ENCODE assay signal across 8 cellular contexts in the genomic region with DNA sequence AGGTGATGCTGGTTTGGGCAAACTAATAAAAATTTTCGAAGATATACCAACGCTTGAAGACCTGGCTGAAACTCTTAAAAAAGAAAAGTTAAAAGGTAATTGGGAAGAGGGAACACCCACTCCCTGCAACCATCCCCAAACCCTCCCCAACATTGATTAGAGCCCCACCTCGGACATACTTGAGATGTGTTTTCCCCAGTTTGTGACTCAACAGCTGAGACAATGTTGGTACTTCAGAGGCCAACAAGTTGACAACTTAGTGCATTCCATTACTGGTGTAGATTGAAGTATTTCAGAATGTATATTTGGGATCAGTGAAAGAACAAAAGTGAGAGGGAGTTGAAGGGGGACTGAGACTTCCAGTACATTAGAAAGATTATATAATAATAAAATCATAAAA. TPM values are rescaled to one million over a fixed set of nuclear protein-coding genes. Genes with fewer than 3 reads are reported as not detected.
DNase-seq lines count a peak whose midpoint lies in the region; ATAC-seq and TF ChIP-seq lines count a peak whose summit lies in the region.

No MANE protein-coding gene starts in this region.

- no peaks in the 10 kb centered on the region for H3K27me3 ChIP-seq in subcutaneous abdominal adipose tissue (ENCODE audit: control insufficient read depth in 5 of 5, insufficient read depth in 4 of 5, low read length in 5 of 5)

- H3K9me3 ChIP-seq in T-helper 17 cell (ENCODE audit: control insufficient read depth, low read length, poor library complexity, severe bottlenecking) (no peaks in the 10 kb centered on the region), subcutaneous abdominal adipose tissue (ENCODE audit: control insufficient read depth in 5 of 5, low read length in 5 of 5) (no peaks in the 10 kb centered on the region)

- peaks cover 26% of the 10 kb centered on the region for H3K36me3 Mint-ChIP-seq in T-helper 17 cell (ENCODE audit: low read depth)

- peak overlapping the region; percentile 99 for H3K27ac Mint-ChIP-seq in T-helper 17 cell

- peak overlapping the region; percentile 97 for H3K4me3 Mint-ChIP-seq in T-helper 17 cell

- H3K4me1 ChIP-seq in subcutaneous abdominal adipose tissue (ENCODE audit: control insufficient read depth in 5 of 5, insufficient read depth in 5 of 5, low read length in 5 of 5): peaks cover 9 to 42% (median 22%) of the 10 kb centered on the region in 5 donors

- H3K36me3 ChIP-seq in subcutaneous abdominal adipose tissue (ENCODE audit: control insufficient read depth in 5 of 5, insufficient read depth in 5 of 5, low read length in 5 of 5): peaks cover 20 to 37% (median 28%) of the 10 kb centered on the region in 5 donors

- peak; percentile 18 for DNase-seq in activated naive CD4-positive, alpha-beta T cell treated with Interleukin-2 at 50 U/mL for 16 hours
- DNase-seq in activated naive CD4-positive, alpha-beta T cell treated with anti-CD3 and anti-CD28 coated beads, Interleukin-2, amount 50 U/mL, for 16 hours: no peak
- no peak for DNase-seq in T-helper 17 cell
- DNase-seq in fibroblast of mammary gland (ENCODE audit: low read depth): peak; percentile 14
- DNase-seq in mesenteric fat pad (ENCODE audit: low spot score): no peak

- H3K27ac ChIP-seq in subcutaneous abdominal adipose tissue (ENCODE audit: low read depth, low read length): peak overlapping the region; percentile 79

- ATAC-seq in T-helper 17 cell (no peak), HG03520 (IDR thresholded peaks at IDR 0.05; ENCODE audit: unreplicated experiment) (no peak), GM19023 (IDR thresholded peaks at IDR 0.05; ENCODE audit: unreplicated experiment) (no peak)

- TF ChIP-seq CTCF in fibroblast of mammary gland (conservative IDR thresholded peaks at IDR 0.05; ENCODE audit: control insufficient read depth, insufficient read depth, low read depth, low read length): no peak

- H3K9ac ChIP-seq in subcutaneous abdominal adipose tissue (ENCODE audit: low read length in 5 of 5): peak overlapping the region in 1 of 5 donors; percentile 6

- no peak overlapping the region for H3K4me3 ChIP-seq in fibroblast of mammary gland (ENCODE audit: control insufficient read depth, low read depth, low read length)
- H3K4me3 ChIP-seq in subcutaneous abdominal adipose tissue (ENCODE audit: low read depth in 1 of 5, low read length in 5 of 5): no peak overlapping the region

- H3K27me3 Mint-ChIP-seq in T-helper 17 cell: no peaks in the 10 kb centered on the region

- H3K4me1 Mint-ChIP-seq in T-helper 17 cell: peaks cover 57% of the 10 kb centered on the region

RNA-seq across cellular contexts. Expression of a gene that starts 5.1 kb away (rescaled TPM):
- total RNA-seq in T-helper 17 cell (10 to 100 TPM; 68.0 to 82.8 TPM), mesenteric fat pad (128 TPM)

Comparison
In these comparisons a context has a peak if more than half of its experiments do, and no peak if none do; other contexts are left out.
1. DNase-seq: peak in activated naive CD4-positive, alpha-beta T cell treated with Interleukin-2 at 50 U/mL for 16 hours (single experiment) and fibroblast of mammary gland (single experiment); none in activated naive CD4-positive, alpha-beta T cell treated with anti-CD3 and anti-CD28 coated beads, Interleukin-2, amount 50 U/mL, for 16 hours (single experiment), T-helper 17 cell (0 of 3) and mesenteric fat pad (single experiment).